In the genomic region with DNA sequence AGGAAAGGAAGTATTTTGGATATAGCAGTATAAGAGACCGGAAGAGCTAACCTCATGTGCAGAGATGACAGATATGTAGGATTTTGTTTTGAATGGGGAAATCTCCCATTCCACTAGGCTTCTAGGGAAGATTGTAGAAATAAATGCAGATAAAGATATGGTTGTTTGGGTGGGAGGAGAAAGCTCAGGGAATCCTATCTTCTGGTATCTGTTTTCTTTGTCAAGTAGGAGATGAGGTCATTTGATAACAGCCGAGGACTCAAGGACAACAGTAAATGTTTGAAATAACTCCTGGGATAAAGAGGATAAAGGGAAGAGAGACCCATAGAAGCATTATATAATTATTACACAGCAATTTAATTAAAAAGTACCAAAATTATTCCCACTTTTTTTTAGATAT, we compare ENCODE assay signal across 22 cellular contexts. TPM values are rescaled to one million over a fixed set of nuclear protein-coding genes. Genes with fewer than 3 reads are reported as not detected.
A peak's percentile ranks its signal among the peaks of the same experiment; 100 is the strongest.
DNase-seq lines count a peak whose midpoint lies in the region; ATAC-seq, FAIRE-seq and TF ChIP-seq lines count a peak whose summit lies in the region.
"Had no signal": no experiment of that assay in that cellular context is flagged by ENCODE, and none has a peak within 500 bp of the region (broad histone marks: within the 10 kb centered on the region; RNA-seq: fewer than 3 reads in every experiment).

No MANE protein-coding gene starts in this region.

- no peaks in the 10 kb centered on the region for H3K9me3 ChIP-seq in astrocyte (ENCODE audit: insufficient read depth, low read depth, low read length)
- H3K9me3 ChIP-seq: A549, Caco-2 had no signal

- no peak overlapping the region for H2BK5ac ChIP-seq in mesendoderm (ENCODE audit: low read length)

- TF ChIP-seq CTCF in astrocyte (IDR thresholded peaks at IDR 0.05; ENCODE audit: insufficient read depth, low read depth, low read length) = no peak

- no peak overlapping the region for H3K27ac ChIP-seq in astrocyte (ENCODE audit: low read depth, low read length)
- no peak overlapping the region for H3K27ac ChIP-seq in mesendoderm (ENCODE audit: low read depth, low read length)
- H3K27ac ChIP-seq: 22Rv1; A549; BLaER1 treated with 17β-estradiol and CSF1 and Interleukin-3, amounts not matched to agents 10 nM and 100 nM; C4-2B had no signal

- H3K4me1 ChIP-seq in astrocyte (ENCODE audit: insufficient read depth, low read length) (no peaks in the 10 kb centered on the region), mesendoderm (ENCODE audit: control insufficient read depth, low read depth, low read length) (no peaks in the 10 kb centered on the region)
- H3K4me1 ChIP-seq: A549, Caco-2 had no signal

- no peak overlapping the region for H3K4me3 Mint-ChIP-seq in astrocyte (ENCODE audit: unreplicated experiment)
- no peak overlapping the region for H3K4me3 Mint-ChIP-seq in T-helper 2 cell treated with Interferon-gamma antibody and Interleukin-4, amounts not matched to agents 5 μg/mL and 100 μg/mL, for 36 hours
- H3K4me3 Mint-ChIP-seq: B cell; CD4-positive, alpha-beta T cell; CD8-positive, alpha-beta T cell had no signal

- FAIRE-seq in astrocyte (lab: Jason Lieb, UNC) = peak; percentile 9
- FAIRE-seq: A549, D721Med, G401.6, GM12891, GM19239 had no signal

- no peak overlapping the region for H3K4ac ChIP-seq in mesendoderm (ENCODE audit: low read depth, low read length)

- no peak overlapping the region for H2BK120ac ChIP-seq in mesendoderm (ENCODE audit: low read depth, low read length)

- H3K4me2 ChIP-seq in astrocyte (ENCODE audit: low read length) = no peak overlapping the region
- H3K4me2 ChIP-seq in mesendoderm (ENCODE audit: low read length) = no peak overlapping the region
- H3K4me2 ChIP-seq: A549; BLaER1 treated with 17β-estradiol and CSF1 and Interleukin-3, amounts not matched to agents 10 nM and 100 nM had no signal

- H3K23ac ChIP-seq in mesendoderm (ENCODE audit: low read length) = no peak overlapping the region

- H4K8ac ChIP-seq in mesendoderm (ENCODE audit: low read depth, low read length) = no peak overlapping the region

- H3K18ac ChIP-seq in mesendoderm (ENCODE audit: low read length) = no peak overlapping the region

- no peaks in the 10 kb centered on the region for H3K4me1 Mint-ChIP-seq in astrocyte (ENCODE audit: low read depth, unreplicated experiment)
- no peaks in the 10 kb centered on the region for H3K4me1 Mint-ChIP-seq in T-helper 2 cell treated with Interferon-gamma antibody and Interleukin-4, amounts not matched to agents 5 μg/mL and 100 μg/mL, for 36 hours (ENCODE audit: low read depth)
- H3K4me1 Mint-ChIP-seq: B cell had no signal

- no CpG with 5 or more reads among the region's 2 CpGs for WGBS in mesendoderm (ENCODE audit: extremely low coverage, insufficient coverage, low lambda C conversion rate)

- H3K79me1 ChIP-seq in mesendoderm (ENCODE audit: low read length) = no peaks in the 10 kb centered on the region

- no peaks in the 10 kb centered on the region for H3K36me3 Mint-ChIP-seq in astrocyte (ENCODE audit: low read depth, unreplicated experiment)
- H3K36me3 Mint-ChIP-seq in T-helper 2 cell treated with Interferon-gamma antibody and Interleukin-4, amounts not matched to agents 5 μg/mL and 100 μg/mL, for 36 hours (ENCODE audit: low read depth) = no peaks in the 10 kb centered on the region
- H3K36me3 Mint-ChIP-seq: CD8-positive, alpha-beta T cell had no signal

- H3K27ac Mint-ChIP-seq in astrocyte (ENCODE audit: unreplicated experiment) = no peak overlapping the region
- no peak overlapping the region for H3K27ac Mint-ChIP-seq in T-helper 2 cell treated with Interferon-gamma antibody and Interleukin-4, amounts not matched to agents 5 μg/mL and 100 μg/mL, for 36 hours
- H3K27ac Mint-ChIP-seq: B cell; CD4-positive, alpha-beta T cell; CD8-positive, alpha-beta T cell had no signal

- H2BK15ac ChIP-seq in mesendoderm (replicated peaks; ENCODE audit: low read depth) = no peak overlapping the region

- no peak for ATAC-seq in HG03378 (IDR thresholded peaks at IDR 0.05; ENCODE audit: unreplicated experiment)
- ATAC-seq: A549; CD8-positive, alpha-beta T cell had no signal

- H3K56ac ChIP-seq in mesendoderm (ENCODE audit: low read length) = no peak overlapping the region

- no peak overlapping the region for H4K5ac ChIP-seq in mesendoderm (ENCODE audit: low read length)

- no peak overlapping the region for H2AK5ac ChIP-seq in mesendoderm (ENCODE audit: low read length)

- no peak overlapping the region for H3K4me3 ChIP-seq in astrocyte (ENCODE audit: insufficient read depth, low read depth, low read length)
- H3K4me3 ChIP-seq in mesendoderm (ENCODE audit: low read length) = no peak overlapping the region
- H3K4me3 ChIP-seq: A549; BLaER1 treated with 17β-estradiol and CSF1 and Interleukin-3, amounts not matched to agents 10 nM and 100 nM had no signal

- no peak overlapping the region for H3K9ac ChIP-seq in astrocyte (ENCODE audit: low read length)
- H3K9ac ChIP-seq in mesendoderm (ENCODE audit: low read length) = no peak overlapping the region
- H3K9ac ChIP-seq: BLaER1 treated with 17β-estradiol and CSF1 and Interleukin-3, amounts not matched to agents 10 nM and 100 nM had no signal

- H3K27me3 ChIP-seq in astrocyte (ENCODE audit: insufficient read depth, low read length) = no peaks in the 10 kb centered on the region
- no peaks in the 10 kb centered on the region for H3K27me3 ChIP-seq in mesendoderm (ENCODE audit: insufficient read depth, low read length, poor library complexity)
- H3K27me3 ChIP-seq: BLaER1 treated with 17β-estradiol and CSF1 and Interleukin-3, amounts not matched to agents 10 nM and 100 nM had no signal

- no peaks in the 10 kb centered on the region for H3K36me3 ChIP-seq in astrocyte (ENCODE audit: insufficient read depth, low read length)
- H3K36me3 ChIP-seq in mesendoderm (ENCODE audit: control insufficient read depth, insufficient read depth, low read length) = no peaks in the 10 kb centered on the region
- H3K36me3 ChIP-seq: BLaER1 treated with 17β-estradiol and CSF1 and Interleukin-3, amounts not matched to agents 10 nM and 100 nM had no signal

- H2AFZ ChIP-seq in astrocyte (ENCODE audit: low read depth, low read length) = no peak overlapping the region

- H4K20me1 ChIP-seq in astrocyte (ENCODE audit: insufficient read depth, low read length) = no peaks in the 10 kb centered on the region
- H4K20me1 ChIP-seq: BLaER1 treated with 17β-estradiol and CSF1 and Interleukin-3, amounts not matched to agents 10 nM and 100 nM had no signal

- no peaks in the 10 kb centered on the region for H3K27me3 Mint-ChIP-seq in astrocyte (ENCODE audit: low read depth, unreplicated experiment)
- no peaks in the 10 kb centered on the region for H3K27me3 Mint-ChIP-seq in T-helper 2 cell treated with Interferon-gamma antibody and Interleukin-4, amounts not matched to agents 5 μg/mL and 100 μg/mL, for 36 hours (ENCODE audit: low read depth)

- H3K79me2 ChIP-seq in astrocyte (ENCODE audit: insufficient read depth, low read length) = no peaks in the 10 kb centered on the region
- no peaks in the 10 kb centered on the region for H3K79me2 ChIP-seq in mesendoderm (ENCODE audit: control insufficient read depth, insufficient read depth, low read length)

- DNase-seq in DMS53 (lab: John Stamatoyannopoulos, UW) (peak; percentile 20), DMS53 treated with DMSO at 0.1 percent for 48 hours (lab: John Stamatoyannopoulos, UW; ENCODE audit: unreplicated experiment) (no peak), astrocyte (ENCODE audit: low read depth) (no peak), mesendoderm (peak; percentile 68)
- DNase-seq in T-helper 2 cell treated with Interferon-gamma antibody and Interleukin-4, amounts not matched to agents 5 μg/mL and 100 μg/mL, for 36 hours (ENCODE audit: low spot score) = no peak
- DNase-seq: AML-193; Caco-2; Calu3; CD4-positive, alpha-beta T cell; CD8-positive, alpha-beta T cell; DMS79 treated with DMSO at 0.1 percent for 48 hours; GF-D8 had no signal

- H3K9me3 Mint-ChIP-seq in astrocyte (ENCODE audit: unreplicated experiment) = peaks cover 4% of the 10 kb centered on the region
- H3K9me3 Mint-ChIP-seq in T-helper 2 cell treated with Interferon-gamma antibody and Interleukin-4, amounts not matched to agents 5 μg/mL and 100 μg/mL, for 36 hours = peaks cover 6% of the 10 kb centered on the region

RNA-seq across cellular contexts. Expression of a gene that starts 24.7 kb away (rescaled TPM):
- 1.7 and 2.0 TPM in 2 replicates for total RNA-seq in astrocyte
- polyA plus RNA-seq in mesendoderm (2013, experiment 1 of 2) = 0.91 TPM
- polyA plus RNA-seq in mesendoderm (2013, experiment 2 of 2) = 0.94 TPM

Comparison
In these comparisons a context has a peak if more than half of its experiments do, and no peak if none do; other contexts are left out.
1. DNase-seq: peak in DMS53 (single experiment) and mesendoderm (single experiment); none in DMS53 treated with DMSO at 0.1 percent for 48 hours (single experiment), astrocyte (single experiment) and T-helper 2 cell treated with Interferon-gamma antibody and Interleukin-4, amounts not matched to agents 5 μg/mL and 100 μg/mL, for 36 hours (single experiment).